ENCODE assay signal across 8 cellular contexts in genomic region chr5:159331099-159331973, GRCh38. TPM values are rescaled to one million over a fixed set of nuclear protein-coding genes. Genes with fewer than 3 reads are reported as not detected.
DNase-seq lines count a peak whose midpoint lies in the region; TF ChIP-seq lines count a peak whose summit lies in the region.

No MANE protein-coding gene starts in this region.

- H4K8ac ChIP-seq in H9 (replicated peaks; ENCODE audit: insufficient read length, low read depth, low read length) (no peak overlapping the region), mesenchymal stem cell (ENCODE audit: low read length) (peak overlapping the region; percentile 91)

- no peak overlapping the region for H2BK120ac ChIP-seq in H9 (ENCODE audit: low read depth, low read length, poor library complexity, severe bottlenecking)
- H2BK120ac ChIP-seq in mesenchymal stem cell (ENCODE audit: low read depth, low read length) = no peak overlapping the region

- no peaks in the 10 kb centered on the region for H3K79me2 ChIP-seq in H9 (ENCODE audit: insufficient read depth, low read length)

- H2BK12ac ChIP-seq in H9 (ENCODE audit: insufficient read length, low read depth, low read length) = no peak overlapping the region
- H2BK12ac ChIP-seq in mesenchymal stem cell (ENCODE audit: low read length in 2 of 2) = peak overlapping the region in 1 of 2 experiments; percentile 73

- H3T11ph ChIP-seq in H9 (ENCODE audit: low read length) = no peak overlapping the region

- H3K27me3 ChIP-seq in GM06990 (replicated peaks; ENCODE audit: control insufficient read depth, insufficient read depth, low read length) (no peaks in the 10 kb centered on the region; the same call in 1 of the 2 replicates), H9 (ENCODE audit: insufficient read depth, low read length) (no peaks in the 10 kb centered on the region), ectodermal cell (ENCODE audit: control insufficient read depth, insufficient read depth, low read length, poor library complexity, severe bottlenecking) (peaks cover 8% of the 10 kb centered on the region), mesenchymal stem cell (ENCODE audit: control insufficient read depth in 1 of 2, insufficient read depth in 1 of 2, low read length in 2 of 2) (peaks cover 7 to 15% of the 10 kb centered on the region in 2 experiments)

- H3K27me3 Mint-ChIP-seq in H9 (ENCODE audit: low read depth) = peaks cover 19% of the 10 kb centered on the region

- no peak overlapping the region for H2AFZ ChIP-seq in H9 (ENCODE audit: low read length)
- peak overlapping the region; percentile 66 for H2AFZ ChIP-seq in mesenchymal stem cell (ENCODE audit: low read depth, low read length)

- H2AK5ac ChIP-seq in H9 (ENCODE audit: insufficient read length, low read length) (no peak overlapping the region), mesenchymal stem cell (ENCODE audit: low read length, severe bottlenecking) (no peak overlapping the region)

- no peaks in the 10 kb centered on the region for H3K9me3 ChIP-seq in H9 (ENCODE audit: control insufficient read depth, low read depth, low read length)
- no peaks in the 10 kb centered on the region for H3K9me3 ChIP-seq in ectodermal cell (ENCODE audit: control insufficient read depth, low read length)
- H3K9me3 ChIP-seq in mesenchymal stem cell (ENCODE audit: control insufficient read depth, low read length) = no peaks in the 10 kb centered on the region

- H2BK5ac ChIP-seq in H9 (ENCODE audit: insufficient read length, low read length) = no peak overlapping the region
- no peak overlapping the region for H2BK5ac ChIP-seq in mesenchymal stem cell (ENCODE audit: low read depth, low read length, poor library complexity, severe bottlenecking)

- TF ChIP-seq CTCF in GM06990 (IDR thresholded peaks at IDR 0.05; ENCODE audit: insufficient read depth, low read length, poor library complexity, severe bottlenecking) = peak; percentile 82
- TF ChIP-seq CTCF in H9 (conservative IDR thresholded peaks at IDR 0.05) = peak; percentile 93

- H3K4me2 ChIP-seq in H9 (ENCODE audit: insufficient read depth, insufficient read length, low read length) = peak overlapping the region; percentile 77
- peak overlapping the region; percentile 97 for H3K4me2 ChIP-seq in mesenchymal stem cell (ENCODE audit: low read length, poor library complexity, severe bottlenecking)

- H3K27ac ChIP-seq in H9 (ENCODE audit: insufficient read length, low read depth, low read length) (no peak overlapping the region), ectodermal cell (ENCODE audit: insufficient read depth, low read depth, low read length, poor library complexity, severe bottlenecking) (no peak overlapping the region), mesenchymal stem cell (ENCODE audit: low read length, poor library complexity, severe bottlenecking) (no peak overlapping the region)

- H3K23ac ChIP-seq in H9 (ENCODE audit: insufficient read length, low read depth, low read length) (no peak overlapping the region), mesenchymal stem cell (ENCODE audit: low read length in 2 of 2) (peak overlapping the region in 1 of 2 experiments; percentile 63)

- H2BK15ac ChIP-seq in H9 (ENCODE audit: low read depth, low read length) (no peak overlapping the region), mesenchymal stem cell (ENCODE audit: low read depth, poor library complexity, severe bottlenecking) (peak overlapping the region; percentile 92)

- no peaks in the 10 kb centered on the region for H3K36me3 ChIP-seq in GM06990 (ENCODE audit: control insufficient read depth, insufficient read depth, low read length)
- H3K36me3 ChIP-seq in ectodermal cell (ENCODE audit: control insufficient read depth, insufficient read depth, low read length) = no peaks in the 10 kb centered on the region
- no peaks in the 10 kb centered on the region for H3K36me3 ChIP-seq in mesenchymal stem cell (ENCODE audit: control insufficient read depth in 1 of 2, insufficient read depth in 2 of 2, low read depth in 1 of 2, low read length in 2 of 2)

- H3K9me3 Mint-ChIP-seq in H9 = no peaks in the 10 kb centered on the region; a peak in 1 of 5 replicates

- no peak overlapping the region for H2BK20ac ChIP-seq in H9 (ENCODE audit: low read depth, low read length, poor library complexity, severe bottlenecking)

- H3K4me1 Mint-ChIP-seq in H9 = peaks cover 0 to 6% of the 10 kb centered on the region in 2 experiments; a peak in 2 of 4 replicates

- H3K4ac ChIP-seq in H9 (ENCODE audit: low read depth, low read length) = no peak overlapping the region
- H3K4ac ChIP-seq in mesenchymal stem cell (ENCODE audit: low read depth in 1 of 2, low read length in 2 of 2) = peak overlapping the region in 1 of 2 experiments; percentile 53

- DNase-seq in GM06990 (ENCODE audit: extremely low read depth, insufficient read length) (peak; percentile 80), H9 (peak; percentile 73), NCI-H226 (peak; percentile 54), mesenchymal stem cell (peak; percentile 31), DMS79 (lab: John Stamatoyannopoulos, UW) (no peak)
- peak; percentile 67 to 71 for DNase-seq in activated CD4-positive, alpha-beta T cell treated with anti-CD3 and anti-CD28 coated beads, Interleukin-2, amount 50 U/mL, for 4 hours
- peak; percentile 49 to 54 for DNase-seq in stimulated activated CD8-positive, alpha-beta memory T cell treated with anti-CD3 and anti-CD28 coated beads, Interleukin-2, amount 100 ng/mL, for 1 hour (ENCODE audit: low read depth in 2 of 2)

- peak overlapping the region; percentile 70 to 81 for H3K4me3 Mint-ChIP-seq in H9

- no peak overlapping the region for H3K27ac Mint-ChIP-seq in H9

- H4K20me1 ChIP-seq in H9 (ENCODE audit: control insufficient read depth, insufficient read depth, insufficient read length) = no peaks in the 10 kb centered on the region

- no peak overlapping the region for H3K56ac ChIP-seq in H9 (ENCODE audit: insufficient read length, low read depth, low read length)

- no peak overlapping the region for H4K5ac ChIP-seq in H9 (ENCODE audit: insufficient read length, low read depth, low read length)

- H3K9ac ChIP-seq in H9 (ENCODE audit: extremely low read depth, insufficient read length, low read length) = peak overlapping the region; percentile 70
- H3K9ac ChIP-seq in mesenchymal stem cell (ENCODE audit: low read length) = peak overlapping the region; percentile 86

- H3K14ac ChIP-seq in H9 (ENCODE audit: insufficient read depth, low read length) (peak overlapping the region; percentile 95), mesenchymal stem cell (ENCODE audit: low read length in 2 of 2) (peak overlapping the region in 1 of 2 experiments; percentile 86)

- H3K4me1 ChIP-seq in H9 (ENCODE audit: insufficient read depth, low read length) = no peaks in the 10 kb centered on the region
- H3K4me1 ChIP-seq in ectodermal cell (ENCODE audit: control insufficient read depth, insufficient read depth, low read length) = no peaks in the 10 kb centered on the region
- H3K4me1 ChIP-seq in mesenchymal stem cell (ENCODE audit: control insufficient read depth, insufficient read depth, low read depth, low read length) = peaks cover 10% of the 10 kb centered on the region

- H3K4me3 ChIP-seq in GM06990 (replicated peaks; ENCODE audit: low read depth, low read length) (peak overlapping the region; percentile 57), ectodermal cell (ENCODE audit: insufficient read depth, low read depth, low read length) (peak overlapping the region; percentile 43), mesenchymal stem cell (ENCODE audit: insufficient read depth in 1 of 2, low read depth in 1 of 2, low read length in 2 of 2) (peak overlapping the region; percentile 43 to 74)

- no peaks in the 10 kb centered on the region for H3K79me1 ChIP-seq in H9 (ENCODE audit: insufficient read depth, low read depth, low read length, poor library complexity, severe bottlenecking)
- H3K79me1 ChIP-seq in mesenchymal stem cell (replicated peaks; ENCODE audit: low read length, poor library complexity, severe bottlenecking) = no peaks in the 10 kb centered on the region

- H3K18ac ChIP-seq in H9 (ENCODE audit: insufficient read length, low read depth, low read length) = peak overlapping the region; percentile 79
- H3K18ac ChIP-seq in mesenchymal stem cell (ENCODE audit: low read depth in 1 of 2, low read length in 2 of 2) = peak overlapping the region in 1 of 2 experiments; percentile 73

- no peaks in the 10 kb centered on the region for H3K36me3 Mint-ChIP-seq in H9 (ENCODE audit: insufficient read depth in 1 of 3, low read depth in 3 of 3)

- no CpG with 5 or more reads among the region's 50 CpGs for WGBS in H9 (ENCODE audit: extremely low coverage, insufficient read length, low lambda C conversion rate)
- 8 to 9% methylated on average over 50 of the region's 50 CpGs for WGBS in ectodermal cell, 2 experiments
- WGBS in mesenchymal stem cell = 12% methylated on average over 46 of the region's 50 CpGs

- H3K23me2 ChIP-seq in H9 (ENCODE audit: insufficient read length, low read depth, low read length, poor library complexity, severe bottlenecking) = peaks cover 5% of the 10 kb centered on the region

- H4K91ac ChIP-seq in H9 (ENCODE audit: insufficient read length, low read depth, low read length) (no peak overlapping the region), mesenchymal stem cell (ENCODE audit: low read length) (peak overlapping the region; percentile 67)

RNA-seq across cellular contexts. Expression of gene IL12B, which starts 1.0 kb away (rescaled TPM):
- not detected in 2 replicates for total RNA-seq in H9 (2021)
- not detected for polyA plus RNA-seq in ectodermal cell (2013, experiment 1 of 4)
- polyA plus RNA-seq in ectodermal cell (2013, experiment 2 of 4) = not detected
- polyA plus RNA-seq in ectodermal cell (2013, experiment 3 of 4) = not detected
- not detected for polyA plus RNA-seq in ectodermal cell (2013, experiment 4 of 4)
- not detected for polyA plus RNA-seq in mesenchymal stem cell (2013, experiment 1 of 2)
- not detected for polyA plus RNA-seq in mesenchymal stem cell (2013, experiment 2 of 2)
